In the genomic region with DNA sequence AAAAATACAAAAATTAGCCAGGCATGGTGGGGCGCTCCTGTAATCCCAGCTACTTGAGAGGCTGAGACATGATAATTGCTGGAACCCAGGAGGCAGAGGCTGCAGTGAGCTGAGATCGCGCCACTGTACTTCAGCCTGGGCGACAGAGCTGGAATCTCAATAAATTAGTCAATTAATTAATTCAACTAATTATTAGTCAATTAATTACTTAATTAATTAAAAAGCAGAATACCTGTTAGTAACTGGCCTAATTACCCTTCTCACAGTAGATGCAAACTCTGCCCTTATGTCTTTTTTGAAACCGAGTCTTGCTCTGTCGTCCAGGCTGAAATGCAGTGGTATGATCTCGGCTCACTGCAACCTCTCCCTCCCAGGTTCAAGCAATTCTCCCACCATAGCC, we compare ENCODE assay signal across 8 cellular contexts.
"Had no signal": no experiment of that assay in that cellular context is flagged by ENCODE, and none has a peak within 500 bp of the region (broad histone marks: within the 10 kb centered on the region; RNA-seq: fewer than 3 reads in every experiment).

No MANE protein-coding gene starts in this region.

- H3K4me3 ChIP-seq: GM12878 had no signal

- DNase-seq: GDM1, GF-D8 had no signal

- ATAC-seq: GM12878 had no signal

- FAIRE-seq: G401.6, GM12878, GM12891, GM12892, GM18507, GM19239 had no signal
